Comparison of ENCODE assay signal across 21 cellular contexts in genomic region chr16:81629896-81630631, GRCh38.
DNase-seq lines count a peak whose midpoint lies in the region; ATAC-seq, FAIRE-seq and TF ChIP-seq lines count a peak whose summit lies in the region.
"Had no signal": no experiment of that assay in that cellular context is flagged by ENCODE, and none has a peak within 500 bp of the region (broad histone marks: within the 10 kb centered on the region; RNA-seq: fewer than 3 reads in every experiment).

No MANE protein-coding gene starts in this region.

- H3K27me3 ChIP-seq in K562 (ENCODE audit: control insufficient read depth in 2 of 2, insufficient read depth in 2 of 2, low read length in 2 of 2), result no peaks in the 10 kb centered on the region
- no peaks in the 10 kb centered on the region for H3K27me3 ChIP-seq in trophoblast cell (ENCODE audit: insufficient read depth, low read length)
- H3K27me3 ChIP-seq in tibial artery, result no peaks in the 10 kb centered on the region
- H3K27me3 ChIP-seq: ascending aorta had no signal

- H3K4me1 ChIP-seq in K562 (replicated peaks in 1 of 2; ENCODE audit: control insufficient read depth in 2 of 2, insufficient read depth in 2 of 2, low read length in 2 of 2) (peaks cover 67 to 76% of the 10 kb centered on the region in 2 experiments), trophoblast cell (ENCODE audit: control insufficient read depth in 1 of 2, insufficient read depth in 2 of 2, low read length in 2 of 2) (peaks cover 12 to 17% of the 10 kb centered on the region in 2 experiments), tibial artery (peaks cover 0 to 14% (median 11%) of the 10 kb centered on the region in 4 donors)

- H3K27ac ChIP-seq in K562 (ENCODE audit: extremely low read depth, low read depth, low read length) (peak overlapping the region; percentile 40; the same call in 2 of the 3 replicates), trophoblast cell (ENCODE audit: low read depth, low read length) (no peak overlapping the region), tibial artery (no peak overlapping the region)
- H3K27ac ChIP-seq: ascending aorta, lower lobe of right lung, VCaP had no signal

- H3K9ac ChIP-seq in K562 (ENCODE audit: insufficient read depth in 1 of 2, low read depth in 2 of 2, low read length in 2 of 2) (no peak overlapping the region), trophoblast cell (ENCODE audit: low read length) (no peak overlapping the region)

- H2BK12ac ChIP-seq in trophoblast cell (ENCODE audit: low read length), result no peak overlapping the region

- no peak overlapping the region for H2BK120ac ChIP-seq in trophoblast cell (ENCODE audit: insufficient read depth, low read length, poor library complexity)

- 95% methylated on average over 18 of the region's 18 CpGs for WGBS in K562 (ENCODE audit: insufficient coverage, low coverage, missing lambda C conversion rate)
- no CpG with 5 or more reads among the region's 18 CpGs for WGBS in trophoblast cell (ENCODE audit: extremely low coverage, insufficient coverage, insufficient read length)

- TF ChIP-seq EP300 in K562 (IDR thresholded peaks at IDR 0.05; ENCODE audit: low read length), result no peak

- H3K79me1 ChIP-seq in trophoblast cell (ENCODE audit: low read length), result peaks cover 1% of the 10 kb centered on the region

- ATAC-seq in K562, result no peak
- ATAC-seq: lower lobe of right lung had no signal

- DNase-seq in NCI-H82 (lab: John Stamatoyannopoulos, UW) (peak; percentile 62), NCI-H82 treated with DMSO at 0.1 percent for 48 hours (lab: John Stamatoyannopoulos, UW; ENCODE audit: unreplicated experiment) (no peak), D341Med (ENCODE audit: low spot score) (peak; percentile 58), K562 (ENCODE audit: extremely low read depth in 1 of 4, low spot score in 3 of 4) (no peak), trophoblast cell (no peak), AML-193 (lab: John Stamatoyannopoulos, UW) (no peak), tibial artery (no peak), SK-N-DZ (ENCODE audit: low spot score) (no peak)
- DNase-seq: DND-41; islet precursor cell; Kasumi-1; lower lobe of right lung; NCI-H1417 treated with DMSO at 0.1 percent for 48 hours; NCI-H446 treated with DMSO at 0.1 percent for 48 hours; stimulated activated CD4-positive, alpha-beta T cell treated with anti-CD3 and anti-CD28 coated beads, Interleukin-4, amount 100 ng/mL, for 1 hour; T-helper 1 cell had no signal

- H2AFZ ChIP-seq in K562 (ENCODE audit: low read depth, low read length) (no peak overlapping the region), trophoblast cell (ENCODE audit: insufficient read depth, low read length, poor library complexity) (no peak overlapping the region)

- H3K9me3 ChIP-seq in K562 (replicated peaks; ENCODE audit: control insufficient read depth, insufficient read depth, low read depth, low read length), result no peaks in the 10 kb centered on the region
- H3K9me3 ChIP-seq in trophoblast cell (ENCODE audit: insufficient read depth, low read depth, low read length), result no peaks in the 10 kb centered on the region
- no peaks in the 10 kb centered on the region for H3K9me3 ChIP-seq in tibial artery
- H3K9me3 ChIP-seq: ascending aorta, lower lobe of right lung had no signal

- TF ChIP-seq RAD21 in K562 (CRISPR knock-in tag; conservative IDR thresholded peaks at IDR 0.05 in 1 of 2, IDR thresholded peaks at IDR 0.05 in 1 of 2), result no peak

- POLR2A ChIA-PET in K562 (lab: Yijun Ruan, JAX), result interaction anchor here (0.6 to 1.3 kb wide), 4 partner anchors 9 to 179 kb away, joined by 3 to 6 read pairs (median 3); no protein-coding TSS in a partner anchor

- no peak for FAIRE-seq in K562 (lab: Jason Lieb, UNC)
- FAIRE-seq: A204.1, GM18507 had no signal

- BruUV-seq in K562 (replicated peaks; lab: Mats Ljungman, UMichigan), result no TSS peak

- intact Hi-C loops in K562 (cut with micrococcal nuclease), result loop anchor here (10.0 kb wide), 1 partner anchor 135 kb away; no protein-coding TSS in a partner anchor
- intact Hi-C loops in tibial artery (cut with DNase I; ENCODE audit: low total_unique reads), result no loop called here

- no peaks in the 10 kb centered on the region for H4K20me1 ChIP-seq in K562 (replicated peaks; ENCODE audit: control insufficient read depth, insufficient read depth, low read length)

- no peak for TF ChIP-seq POLR2A in K562 (conservative IDR thresholded peaks at IDR 0.05)

- no peak overlapping the region for H3K14ac ChIP-seq in trophoblast cell (ENCODE audit: low read length)

- no peak overlapping the region for H3K23ac ChIP-seq in trophoblast cell (ENCODE audit: low read length)

- no peak overlapping the region for H2BK5ac ChIP-seq in trophoblast cell (ENCODE audit: low read depth, low read length, poor library complexity)

- CTCF ChIA-PET in K562 (lab: Yijun Ruan, JAX; ENCODE audit: low intra/inter-chr PET ratio), result no interaction called here

- no peak overlapping the region for H2AK5ac ChIP-seq in trophoblast cell (ENCODE audit: low read length)

- H4K91ac ChIP-seq in trophoblast cell (ENCODE audit: low read depth, low read length), result no peak overlapping the region

- no peak overlapping the region for H4K8ac ChIP-seq in trophoblast cell (ENCODE audit: low read depth, low read length)

- no peak overlapping the region for H4K12ac ChIP-seq in trophoblast cell (ENCODE audit: low read depth, low read length)

- H3K4ac ChIP-seq in trophoblast cell (ENCODE audit: low read depth, low read length), result no peak overlapping the region

- H3K36me3 ChIP-seq in K562 (ENCODE audit: control insufficient read depth, insufficient read depth, low read length), result peaks cover 10% of the 10 kb centered on the region; the same call in 2 of the 3 replicates
- peaks cover 5 to 17% of the 10 kb centered on the region in 2 experiments for H3K36me3 ChIP-seq in trophoblast cell (ENCODE audit: control insufficient read depth in 1 of 2, insufficient read depth in 2 of 2, low read length in 2 of 2)
- H3K36me3 ChIP-seq in tibial artery, result no peaks in the 10 kb centered on the region
- H3K36me3 ChIP-seq: ascending aorta had no signal

- H3K18ac ChIP-seq in trophoblast cell (ENCODE audit: low read length), result peak overlapping the region; percentile 9

- TF ChIP-seq CTCF in K562 (IDR thresholded peaks at IDR 0.05 in 2 of 3, conservative IDR thresholded peaks at IDR 0.05 in 1 of 3; ENCODE audit: insufficient read depth in 2 of 3, low read depth in 1 of 3, low read length in 3 of 3), result no peak
- TF ChIP-seq CTCF in tibial artery (IDR thresholded peaks at IDR 0.05), result no peak

- H3K4me2 ChIP-seq in K562 (ENCODE audit: insufficient read depth, low read length) (no peak overlapping the region), trophoblast cell (ENCODE audit: low read length) (no peak overlapping the region)

- H3K4me3 ChIP-seq in K562 (no peak overlapping the region), trophoblast cell (ENCODE audit: low read depth, low read length) (no peak overlapping the region), tibial artery (no peak overlapping the region)
- H3K4me3 ChIP-seq: ascending aorta, lower lobe of right lung, skin epidermis had no signal

- peaks cover 53% of the 10 kb centered on the region for H3K79me2 ChIP-seq in K562 (ENCODE audit: control insufficient read depth, insufficient read depth, low read length)
- H3K79me2 ChIP-seq in trophoblast cell (ENCODE audit: control insufficient read depth, insufficient read depth, low read length, poor library complexity), result peaks cover 4% of the 10 kb centered on the region

- no peaks in the 10 kb centered on the region for H3K9me1 ChIP-seq in K562 (ENCODE audit: control insufficient read depth, insufficient read depth, low read length)

- in situ Hi-C loops in K562 (cut with MboI), result no loop called here

TF ChIP-seq in K562, 482 proteins besides CTCF, POLR2A, EP300 and RAD21 (continues in another document):
- TF ChIP-seq ZNF165 (CRISPR knock-in tag; IDR thresholded peaks at IDR 0.05; ENCODE audit: borderline replicate concordance) (no peak), RBM22 (IDR thresholded peaks at IDR 0.05; ENCODE audit: low read depth, low read length, poor library complexity, severe bottlenecking) (peak; percentile 84), PHF21A (IDR thresholded peaks at IDR 0.05; ENCODE audit: borderline replicate concordance, low read depth) (no peak), ETV1 (tag; conservative IDR thresholded peaks at IDR 0.05; ENCODE audit: low read depth) (0 out of 2 replicates have a peak, but pooled peaks have one; percentile 11), ARID2 (IDR thresholded peaks at IDR 0.05) (no peak), POLR2G (IDR thresholded peaks at IDR 0.05; ENCODE audit: low read depth, low read length) (0 out of 2 replicates have a peak, but pooled peaks have one; percentile 36), RBM14 (IDR thresholded peaks at IDR 0.05; ENCODE audit: borderline replicate concordance, insufficient read depth, low read depth, low read length) (no peak), SMAD3 (CRISPR knock-in tag; conservative IDR thresholded peaks at IDR 0.05) (no peak), CREM (IDR thresholded peaks at IDR 0.05; ENCODE audit: low read depth) (no peak), ZNF197 (CRISPR knock-in tag; IDR thresholded peaks at IDR 0.05; ENCODE audit: low read depth) (no peak), NFATC3 (IDR thresholded peaks at IDR 0.05) (no peak)

Comparison
In these comparisons a context has a peak if more than half of its experiments do, and no peak if none do; other contexts are left out.
1. DNase-seq: peak in NCI-H82 (single experiment) and D341Med (single experiment); none in NCI-H82 treated with DMSO at 0.1 percent for 48 hours (single experiment), K562 (0 of 4), trophoblast cell (0 of 2), AML-193 (0 of 2), tibial artery (0 of 2) and SK-N-DZ (single experiment).